1 cellular context compared by ENCODE assay signal in the genomic region with DNA sequence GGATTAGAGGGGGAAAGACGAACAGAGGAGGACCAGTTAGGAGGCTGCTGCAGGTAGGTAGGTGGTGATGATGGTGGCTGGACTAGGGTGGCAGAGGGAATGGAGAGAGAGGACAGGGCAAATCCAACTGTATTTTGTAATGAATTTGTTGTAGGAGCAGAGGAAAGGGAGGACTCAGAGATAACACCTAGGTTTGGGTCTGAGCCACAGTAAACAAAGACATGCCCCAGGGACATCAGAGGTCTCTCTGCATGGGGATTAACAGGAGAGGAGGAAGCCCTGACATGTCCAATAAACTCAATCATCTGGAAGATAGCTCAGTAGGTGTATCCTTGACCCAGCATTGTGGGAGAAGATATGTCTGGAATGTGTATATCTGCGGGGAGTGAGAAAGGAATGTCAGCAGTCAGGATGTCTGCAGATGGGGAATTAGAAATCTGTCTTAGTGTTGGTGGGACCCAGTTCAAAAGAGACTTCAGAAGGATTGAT.
TF ChIP-seq lines count a peak whose summit lies in the region.

No MANE protein-coding gene starts in this region.

TF ChIP-seq in HEK293, 187 proteins besides CTCF, POLR2A, EP300 and RAD21 (continued from another document and continues in another):
- TF ChIP-seq, protein P1, sequence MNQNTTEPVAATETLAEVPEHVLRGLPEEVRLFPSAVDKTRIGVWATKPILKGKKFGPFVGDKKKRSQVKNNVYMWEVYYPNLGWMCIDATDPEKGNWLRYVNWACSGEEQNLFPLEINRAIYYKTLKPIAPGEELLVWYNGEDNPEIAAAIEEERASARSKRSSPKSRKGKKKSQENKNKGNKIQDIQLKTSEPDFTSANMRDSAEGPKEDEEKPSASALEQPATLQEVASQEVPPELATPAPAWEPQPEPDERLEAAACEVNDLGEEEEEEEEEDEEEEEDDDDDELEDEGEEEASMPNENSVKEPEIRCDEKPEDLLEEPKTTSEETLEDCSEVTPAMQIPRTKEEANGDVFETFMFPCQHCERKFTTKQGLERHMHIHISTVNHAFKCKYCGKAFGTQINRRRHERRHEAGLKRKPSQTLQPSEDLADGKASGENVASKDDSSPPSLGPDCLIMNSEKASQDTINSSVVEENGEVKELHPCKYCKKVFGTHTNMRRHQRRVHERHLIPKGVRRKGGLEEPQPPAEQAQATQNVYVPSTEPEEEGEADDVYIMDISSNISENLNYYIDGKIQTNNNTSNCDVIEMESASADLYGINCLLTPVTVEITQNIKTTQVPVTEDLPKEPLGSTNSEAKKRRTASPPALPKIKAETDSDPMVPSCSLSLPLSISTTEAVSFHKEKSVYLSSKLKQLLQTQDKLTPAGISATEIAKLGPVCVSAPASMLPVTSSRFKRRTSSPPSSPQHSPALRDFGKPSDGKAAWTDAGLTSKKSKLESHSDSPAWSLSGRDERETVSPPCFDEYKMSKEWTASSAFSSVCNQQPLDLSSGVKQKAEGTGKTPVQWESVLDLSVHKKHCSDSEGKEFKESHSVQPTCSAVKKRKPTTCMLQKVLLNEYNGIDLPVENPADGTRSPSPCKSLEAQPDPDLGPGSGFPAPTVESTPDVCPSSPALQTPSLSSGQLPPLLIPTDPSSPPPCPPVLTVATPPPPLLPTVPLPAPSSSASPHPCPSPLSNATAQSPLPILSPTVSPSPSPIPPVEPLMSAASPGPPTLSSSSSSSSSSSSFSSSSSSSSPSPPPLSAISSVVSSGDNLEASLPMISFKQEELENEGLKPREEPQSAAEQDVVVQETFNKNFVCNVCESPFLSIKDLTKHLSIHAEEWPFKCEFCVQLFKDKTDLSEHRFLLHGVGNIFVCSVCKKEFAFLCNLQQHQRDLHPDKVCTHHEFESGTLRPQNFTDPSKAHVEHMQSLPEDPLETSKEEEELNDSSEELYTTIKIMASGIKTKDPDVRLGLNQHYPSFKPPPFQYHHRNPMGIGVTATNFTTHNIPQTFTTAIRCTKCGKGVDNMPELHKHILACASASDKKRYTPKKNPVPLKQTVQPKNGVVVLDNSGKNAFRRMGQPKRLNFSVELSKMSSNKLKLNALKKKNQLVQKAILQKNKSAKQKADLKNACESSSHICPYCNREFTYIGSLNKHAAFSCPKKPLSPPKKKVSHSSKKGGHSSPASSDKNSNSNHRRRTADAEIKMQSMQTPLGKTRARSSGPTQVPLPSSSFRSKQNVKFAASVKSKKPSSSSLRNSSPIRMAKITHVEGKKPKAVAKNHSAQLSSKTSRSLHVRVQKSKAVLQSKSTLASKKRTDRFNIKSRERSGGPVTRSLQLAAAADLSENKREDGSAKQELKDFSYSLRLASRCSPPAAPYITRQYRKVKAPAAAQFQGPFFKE (tag by site-specific recombination; IDR thresholded peaks at IDR 0.05; ENCODE audit: borderline replicate concordance): no peak
- TF ChIP-seq ZNF433 (tag by site-specific recombination; IDR thresholded peaks at IDR 0.05; ENCODE audit: low read depth) (no peak), ZSCAN16 (tag by site-specific recombination; IDR thresholded peaks at IDR 0.05) (peak; percentile 37; the same call in 1 of the 2 replicates), ZNF335 (tag by site-specific recombination; conservative IDR thresholded peaks at IDR 0.05) (no peak), ZNF341 (tag by site-specific recombination; IDR thresholded peaks at IDR 0.05; ENCODE audit: low read depth) (peak; percentile 36; the same call in 1 of the 2 replicates), YY2 (tag by site-specific recombination; IDR thresholded peaks at IDR 0.05) (no peak; the same call in 1 of the 2 replicates), ZNF843 (tag by site-specific recombination; IDR thresholded peaks at IDR 0.05) (peak; percentile 78), ZNF701 (tag by site-specific recombination; IDR thresholded peaks at IDR 0.05) (no peak), ZNF677 (tag by site-specific recombination; IDR thresholded peaks at IDR 0.05) (no peak), ZXDB (tag by site-specific recombination; IDR thresholded peaks at IDR 0.05) (peak; percentile 85), ZEB2 (tag by site-specific recombination; IDR thresholded peaks at IDR 0.05) (no peak), OVOL3 (tag by site-specific recombination; IDR thresholded peaks at IDR 0.05) (no peak), GLI4 (tag by site-specific recombination; IDR thresholded peaks at IDR 0.05) (no peak), SALL2 (tag by site-specific recombination; IDR thresholded peaks at IDR 0.05; ENCODE audit: borderline replicate concordance) (no peak), ZNF404 (tag by site-specific recombination; IDR thresholded peaks at IDR 0.05) (no peak), ZNF133 (tag by site-specific recombination; IDR thresholded peaks at IDR 0.05) (no peak), ZNF175 (tag by site-specific recombination; IDR thresholded peaks at IDR 0.05) (no peak), ZNF747 (tag by site-specific recombination; IDR thresholded peaks at IDR 0.05) (no peak), PRDM1 (tag by site-specific recombination; IDR thresholded peaks at IDR 0.05) (0 out of 2 replicates have a peak, but pooled peaks have one; percentile 25), ZNF155 (tag by site-specific recombination; IDR thresholded peaks at IDR 0.05) (no peak), IKZF3 (tag by site-specific recombination; IDR thresholded peaks at IDR 0.05) (peak; percentile 69), ZBTB1 (tag by site-specific recombination; IDR thresholded peaks at IDR 0.05) (no peak), ZNF138 (tag by site-specific recombination; IDR thresholded peaks at IDR 0.05; ENCODE audit: borderline replicate concordance) (no peak), SP7 (tag by site-specific recombination; IDR thresholded peaks at IDR 0.05) (peak; percentile 87), ZBTB8A (tag by site-specific recombination; IDR thresholded peaks at IDR 0.05) (no peak)
- TF ChIP-seq, protein P2, sequence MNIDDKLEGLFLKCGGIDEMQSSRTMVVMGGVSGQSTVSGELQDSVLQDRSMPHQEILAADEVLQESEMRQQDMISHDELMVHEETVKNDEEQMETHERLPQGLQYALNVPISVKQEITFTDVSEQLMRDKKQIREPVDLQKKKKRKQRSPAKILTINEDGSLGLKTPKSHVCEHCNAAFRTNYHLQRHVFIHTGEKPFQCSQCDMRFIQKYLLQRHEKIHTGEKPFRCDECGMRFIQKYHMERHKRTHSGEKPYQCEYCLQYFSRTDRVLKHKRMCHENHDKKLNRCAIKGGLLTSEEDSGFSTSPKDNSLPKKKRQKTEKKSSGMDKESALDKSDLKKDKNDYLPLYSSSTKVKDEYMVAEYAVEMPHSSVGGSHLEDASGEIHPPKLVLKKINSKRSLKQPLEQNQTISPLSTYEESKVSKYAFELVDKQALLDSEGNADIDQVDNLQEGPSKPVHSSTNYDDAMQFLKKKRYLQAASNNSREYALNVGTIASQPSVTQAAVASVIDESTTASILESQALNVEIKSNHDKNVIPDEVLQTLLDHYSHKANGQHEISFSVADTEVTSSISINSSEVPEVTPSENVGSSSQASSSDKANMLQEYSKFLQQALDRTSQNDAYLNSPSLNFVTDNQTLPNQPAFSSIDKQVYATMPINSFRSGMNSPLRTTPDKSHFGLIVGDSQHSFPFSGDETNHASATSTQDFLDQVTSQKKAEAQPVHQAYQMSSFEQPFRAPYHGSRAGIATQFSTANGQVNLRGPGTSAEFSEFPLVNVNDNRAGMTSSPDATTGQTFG (tag by site-specific recombination; IDR thresholded peaks at IDR 0.05; ENCODE audit: borderline replicate concordance): no peak
- TF ChIP-seq, protein P3, sequence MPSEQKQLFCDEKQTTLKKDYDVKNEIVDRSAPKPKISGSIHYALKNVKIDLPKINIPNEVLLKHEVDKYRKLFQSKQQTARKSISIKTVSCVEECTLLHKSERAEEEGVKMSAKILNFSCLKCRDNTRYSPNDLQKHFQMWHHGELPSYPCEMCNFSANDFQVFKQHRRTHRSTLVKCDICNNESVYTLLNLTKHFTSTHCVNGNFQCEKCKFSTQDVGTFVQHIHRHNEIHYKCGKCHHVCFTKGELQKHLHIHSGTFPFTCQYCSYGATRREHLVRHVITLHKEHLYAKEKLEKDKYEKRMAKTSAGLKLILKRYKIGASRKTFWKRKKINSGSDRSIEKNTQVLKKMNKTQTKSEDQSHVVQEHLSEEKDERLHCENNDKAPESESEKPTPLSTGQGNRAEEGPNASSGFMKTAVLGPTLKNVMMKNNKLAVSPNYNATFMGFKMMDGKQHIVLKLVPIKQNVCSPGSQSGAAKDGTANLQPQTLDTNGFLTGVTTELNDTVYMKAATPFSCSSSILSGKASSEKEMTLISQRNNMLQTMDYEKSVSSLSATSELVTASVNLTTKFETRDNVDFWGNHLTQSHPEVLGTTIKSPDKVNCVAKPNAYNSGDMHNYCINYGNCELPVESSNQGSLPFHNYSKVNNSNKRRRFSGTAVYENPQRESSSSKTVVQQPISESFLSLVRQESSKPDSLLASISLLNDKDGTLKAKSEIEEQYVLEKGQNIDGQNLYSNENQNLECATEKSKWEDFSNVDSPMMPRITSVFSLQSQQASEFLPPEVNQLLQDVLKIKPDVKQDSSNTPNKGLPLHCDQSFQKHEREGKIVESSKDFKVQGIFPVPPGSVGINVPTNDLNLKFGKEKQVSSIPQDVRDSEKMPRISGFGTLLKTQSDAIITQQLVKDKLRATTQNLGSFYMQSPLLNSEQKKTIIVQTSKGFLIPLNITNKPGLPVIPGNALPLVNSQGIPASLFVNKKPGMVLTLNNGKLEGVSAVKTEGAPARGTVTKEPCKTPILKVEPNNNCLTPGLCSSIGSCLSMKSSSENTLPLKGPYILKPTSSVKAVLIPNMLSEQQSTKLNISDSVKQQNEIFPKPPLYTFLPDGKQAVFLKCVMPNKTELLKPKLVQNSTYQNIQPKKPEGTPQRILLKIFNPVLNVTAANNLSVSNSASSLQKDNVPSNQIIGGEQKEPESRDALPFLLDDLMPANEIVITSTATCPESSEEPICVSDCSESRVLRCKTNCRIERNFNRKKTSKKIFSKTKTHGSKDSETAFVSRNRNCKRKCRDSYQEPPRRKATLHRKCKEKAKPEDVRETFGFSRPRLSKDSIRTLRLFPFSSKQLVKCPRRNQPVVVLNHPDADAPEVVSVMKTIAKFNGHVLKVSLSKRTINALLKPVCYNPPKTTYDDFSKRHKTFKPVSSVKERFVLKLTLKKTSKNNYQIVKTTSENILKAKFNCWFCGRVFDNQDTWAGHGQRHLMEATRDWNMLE (tag by site-specific recombination; conservative IDR thresholded peaks at IDR 0.05; ENCODE audit: low read depth): 0 out of 2 replicates have a peak, but pooled peaks have one; percentile 11
- TF ChIP-seq, protein P4, sequence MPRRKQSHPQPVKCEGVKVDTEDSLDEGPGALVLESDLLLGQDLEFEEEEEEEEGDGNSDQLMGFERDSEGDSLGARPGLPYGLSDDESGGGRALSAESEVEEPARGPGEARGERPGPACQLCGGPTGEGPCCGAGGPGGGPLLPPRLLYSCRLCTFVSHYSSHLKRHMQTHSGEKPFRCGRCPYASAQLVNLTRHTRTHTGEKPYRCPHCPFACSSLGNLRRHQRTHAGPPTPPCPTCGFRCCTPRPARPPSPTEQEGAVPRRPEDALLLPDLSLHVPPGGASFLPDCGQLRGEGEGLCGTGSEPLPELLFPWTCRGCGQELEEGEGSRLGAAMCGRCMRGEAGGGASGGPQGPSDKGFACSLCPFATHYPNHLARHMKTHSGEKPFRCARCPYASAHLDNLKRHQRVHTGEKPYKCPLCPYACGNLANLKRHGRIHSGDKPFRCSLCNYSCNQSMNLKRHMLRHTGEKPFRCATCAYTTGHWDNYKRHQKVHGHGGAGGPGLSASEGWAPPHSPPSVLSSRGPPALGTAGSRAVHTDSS (tag by site-specific recombination; IDR thresholded peaks at IDR 0.05): no peak
- TF ChIP-seq, protein P5, sequence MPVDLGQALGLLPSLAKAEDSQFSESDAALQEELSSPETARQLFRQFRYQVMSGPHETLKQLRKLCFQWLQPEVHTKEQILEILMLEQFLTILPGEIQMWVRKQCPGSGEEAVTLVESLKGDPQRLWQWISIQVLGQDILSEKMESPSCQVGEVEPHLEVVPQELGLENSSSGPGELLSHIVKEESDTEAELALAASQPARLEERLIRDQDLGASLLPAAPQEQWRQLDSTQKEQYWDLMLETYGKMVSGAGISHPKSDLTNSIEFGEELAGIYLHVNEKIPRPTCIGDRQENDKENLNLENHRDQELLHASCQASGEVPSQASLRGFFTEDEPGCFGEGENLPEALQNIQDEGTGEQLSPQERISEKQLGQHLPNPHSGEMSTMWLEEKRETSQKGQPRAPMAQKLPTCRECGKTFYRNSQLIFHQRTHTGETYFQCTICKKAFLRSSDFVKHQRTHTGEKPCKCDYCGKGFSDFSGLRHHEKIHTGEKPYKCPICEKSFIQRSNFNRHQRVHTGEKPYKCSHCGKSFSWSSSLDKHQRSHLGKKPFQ (tag by site-specific recombination; IDR thresholded peaks at IDR 0.05): no peak
- TF ChIP-seq, protein P6, sequence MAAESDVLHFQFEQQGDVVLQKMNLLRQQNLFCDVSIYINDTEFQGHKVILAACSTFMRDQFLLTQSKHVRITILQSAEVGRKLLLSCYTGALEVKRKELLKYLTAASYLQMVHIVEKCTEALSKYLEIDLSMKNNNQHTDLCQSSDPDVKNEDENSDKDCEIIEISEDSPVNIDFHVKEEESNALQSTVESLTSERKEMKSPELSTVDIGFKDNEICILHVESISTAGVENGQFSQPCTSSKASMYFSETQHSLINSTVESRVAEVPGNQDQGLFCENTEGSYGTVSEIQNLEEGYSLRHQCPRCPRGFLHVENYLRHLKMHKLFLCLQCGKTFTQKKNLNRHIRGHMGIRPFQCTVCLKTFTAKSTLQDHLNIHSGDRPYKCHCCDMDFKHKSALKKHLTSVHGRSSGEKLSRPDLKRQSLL (tag by site-specific recombination; IDR thresholded peaks at IDR 0.05): no peak
- TF ChIP-seq, protein P7, sequence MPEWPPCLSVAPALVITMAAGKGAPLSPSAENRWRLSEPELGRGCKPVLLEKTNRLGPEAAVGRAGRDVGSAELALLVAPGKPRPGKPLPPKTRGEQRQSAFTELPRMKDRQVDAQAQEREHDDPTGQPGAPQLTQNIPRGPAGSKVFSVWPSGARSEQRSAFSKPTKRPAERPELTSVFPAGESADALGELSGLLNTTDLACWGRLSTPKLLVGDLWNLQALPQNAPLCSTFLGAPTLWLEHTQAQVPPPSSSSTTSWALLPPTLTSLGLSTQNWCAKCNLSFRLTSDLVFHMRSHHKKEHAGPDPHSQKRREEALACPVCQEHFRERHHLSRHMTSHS (tag by site-specific recombination; IDR thresholded peaks at IDR 0.05): no peak
- TF ChIP-seq, protein P8, sequence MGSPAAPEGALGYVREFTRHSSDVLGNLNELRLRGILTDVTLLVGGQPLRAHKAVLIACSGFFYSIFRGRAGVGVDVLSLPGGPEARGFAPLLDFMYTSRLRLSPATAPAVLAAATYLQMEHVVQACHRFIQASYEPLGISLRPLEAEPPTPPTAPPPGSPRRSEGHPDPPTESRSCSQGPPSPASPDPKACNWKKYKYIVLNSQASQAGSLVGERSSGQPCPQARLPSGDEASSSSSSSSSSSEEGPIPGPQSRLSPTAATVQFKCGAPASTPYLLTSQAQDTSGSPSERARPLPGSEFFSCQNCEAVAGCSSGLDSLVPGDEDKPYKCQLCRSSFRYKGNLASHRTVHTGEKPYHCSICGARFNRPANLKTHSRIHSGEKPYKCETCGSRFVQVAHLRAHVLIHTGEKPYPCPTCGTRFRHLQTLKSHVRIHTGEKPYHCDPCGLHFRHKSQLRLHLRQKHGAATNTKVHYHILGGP (tag by site-specific recombination; IDR thresholded peaks at IDR 0.05): no peak
- TF ChIP-seq, protein P9, sequence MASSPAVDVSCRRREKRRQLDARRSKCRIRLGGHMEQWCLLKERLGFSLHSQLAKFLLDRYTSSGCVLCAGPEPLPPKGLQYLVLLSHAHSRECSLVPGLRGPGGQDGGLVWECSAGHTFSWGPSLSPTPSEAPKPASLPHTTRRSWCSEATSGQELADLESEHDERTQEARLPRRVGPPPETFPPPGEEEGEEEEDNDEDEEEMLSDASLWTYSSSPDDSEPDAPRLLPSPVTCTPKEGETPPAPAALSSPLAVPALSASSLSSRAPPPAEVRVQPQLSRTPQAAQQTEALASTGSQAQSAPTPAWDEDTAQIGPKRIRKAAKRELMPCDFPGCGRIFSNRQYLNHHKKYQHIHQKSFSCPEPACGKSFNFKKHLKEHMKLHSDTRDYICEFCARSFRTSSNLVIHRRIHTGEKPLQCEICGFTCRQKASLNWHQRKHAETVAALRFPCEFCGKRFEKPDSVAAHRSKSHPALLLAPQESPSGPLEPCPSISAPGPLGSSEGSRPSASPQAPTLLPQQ (tag by site-specific recombination; IDR thresholded peaks at IDR 0.05): peak; percentile 74; the same call in 1 of the 2 replicates
